In genomic region chr4:7632341-7632740, GRCh38 we compare ENCODE assay signal across 22 cellular contexts.
DNase-seq lines count a peak whose midpoint lies in the region; ATAC-seq and TF ChIP-seq lines count a peak whose summit lies in the region.
"Had no signal": no experiment of that assay in that cellular context is flagged by ENCODE, and none has a peak within 500 bp of the region (broad histone marks: within the 10 kb centered on the region; RNA-seq: fewer than 3 reads in every experiment).

No MANE protein-coding gene starts in this region.

- DNase-seq in DMS 273 (lab: John Stamatoyannopoulos, UW; ENCODE audit: unreplicated experiment) = peak; percentile 36
- no peak for DNase-seq in DMS 273 treated with DMSO at 0.1 percent for 48 hours (lab: John Stamatoyannopoulos, UW)
- peak in 3 of 5 donors; percentile 47 to 60 (median 50) for DNase-seq in heart left ventricle
- no peak for DNase-seq in right atrium auricular region (ENCODE audit: low spot score)
- no peak for DNase-seq in endothelial cell (ENCODE audit: low spot score)
- no peak for DNase-seq in NCI-H146 (lab: John Stamatoyannopoulos, UW)
- DNase-seq in A673 (ENCODE audit: low spot score) = no peak
- DNase-seq: CD8-positive, alpha-beta T cell; GDM1; GOT3; HCEC 1CT; Karpas-422; MV-4-11; NCI-H1105 treated with DMSO at 0.1 percent for 48 hours; NCI-H187 treated with DMSO at 0.1 percent for 48 hours; NCI-H2107; NCI-H2227 treated with DMSO at 0.1 percent for 48 hours; NCI-H524; NCI-H774 had no signal

- H3K36me3 Mint-ChIP-seq in endothelial cell (ENCODE audit: low read depth, unreplicated experiment) = no peaks in the 10 kb centered on the region
- H3K36me3 Mint-ChIP-seq: CD8-positive, alpha-beta T cell had no signal

- peak overlapping the region; percentile 36 for H3K27ac Mint-ChIP-seq in endothelial cell (ENCODE audit: unreplicated experiment)
- H3K27ac Mint-ChIP-seq: CD8-positive, alpha-beta T cell had no signal

- no peak overlapping the region for H3K4me3 ChIP-seq in heart left ventricle
- no peak overlapping the region for H3K4me3 ChIP-seq in right atrium auricular region
- H3K4me3 ChIP-seq in A673 (ENCODE audit: low read depth, low read length, poor library complexity, severe bottlenecking) = no peak overlapping the region
- H3K4me3 ChIP-seq: BLaER1 treated with 17β-estradiol and CSF1 and Interleukin-3, amounts not matched to agents 10 nM and 100 nM had no signal

- H3K4me1 ChIP-seq in heart left ventricle (peaks cover 0 to 33% (median 14%) of the 10 kb centered on the region in 12 donors), right atrium auricular region (peaks cover 0 to 35% of the 10 kb centered on the region in 2 donors), A673 (ENCODE audit: insufficient read depth, low read length, poor library complexity, severe bottlenecking) (no peaks in the 10 kb centered on the region)

- H3K27me3 ChIP-seq in heart left ventricle = peaks cover 0 to 21% (median 4%) of the 10 kb centered on the region in 9 donors
- no peaks in the 10 kb centered on the region for H3K27me3 ChIP-seq in right atrium auricular region
- H3K27me3 ChIP-seq in A673 (replicated peaks; ENCODE audit: insufficient read depth, low read depth, low read length, poor library complexity) = peaks cover 48% of the 10 kb centered on the region
- H3K27me3 ChIP-seq: BLaER1 treated with 17β-estradiol and CSF1 and Interleukin-3, amounts not matched to agents 10 nM and 100 nM had no signal

- H3K36me3 ChIP-seq in heart left ventricle = no peaks in the 10 kb centered on the region
- H3K36me3 ChIP-seq in right atrium auricular region = no peaks in the 10 kb centered on the region
- H3K36me3 ChIP-seq in A673 (ENCODE audit: insufficient read depth, low read length, poor library complexity, severe bottlenecking) = no peaks in the 10 kb centered on the region

- 20 to 31% (median 26%) methylated on average over 12 of the region's 12 CpGs for WGBS in heart left ventricle, 4 donors

- H3K27ac ChIP-seq in heart left ventricle = no peak overlapping the region
- H3K27ac ChIP-seq in right atrium auricular region = no peak overlapping the region
- no peak overlapping the region for H3K27ac ChIP-seq in A673 (ENCODE audit: low read depth, low read length, poor library complexity, severe bottlenecking)
- H3K27ac ChIP-seq: 22Rv1; BLaER1 treated with 17β-estradiol and CSF1 and Interleukin-3, amounts not matched to agents 10 nM and 100 nM had no signal

- CTCF ChIA-PET in A673 (lab: Charles Lee) = no interaction called here

- no TSS peak for BruUV-seq in A673 (replicated peaks; lab: Mats Ljungman, UMichigan)

- ATAC-seq in heart left ventricle (peak in 3 of 4 donors; percentile 32 to 60 (median 40)), HG02840 (IDR thresholded peaks at IDR 0.05; ENCODE audit: low FRiP score, unreplicated experiment) (no peak)
- ATAC-seq: CD8-positive, alpha-beta T cell had no signal

- POLR2A ChIA-PET in A673 (lab: Charles Lee; ENCODE audit: low non-redundant PET) = no interaction called here

- TF ChIP-seq POLR2A in heart left ventricle (IDR thresholded peaks at IDR 0.05) = no peak

- TF ChIP-seq CTCF in heart left ventricle (IDR thresholded peaks at IDR 0.05) (no peak), right atrium auricular region (IDR thresholded peaks at IDR 0.05) (no peak), endothelial cell (IDR thresholded peaks at IDR 0.05; ENCODE audit: unreplicated experiment) (no peak), A673 (conservative IDR thresholded peaks at IDR 0.05; ENCODE audit: low read depth, low read length) (no peak)

- H3K9me3 ChIP-seq in heart left ventricle (no peaks in the 10 kb centered on the region), right atrium auricular region (no peaks in the 10 kb centered on the region), A673 (ENCODE audit: low read depth, low read length, poor library complexity, severe bottlenecking) (no peaks in the 10 kb centered on the region)

- H3K9me3 Mint-ChIP-seq in endothelial cell (ENCODE audit: unreplicated experiment) = no peaks in the 10 kb centered on the region
- H3K9me3 Mint-ChIP-seq: CD8-positive, alpha-beta T cell had no signal

- no peak overlapping the region for H3K4me3 Mint-ChIP-seq in endothelial cell (ENCODE audit: unreplicated experiment)
- H3K4me3 Mint-ChIP-seq: CD8-positive, alpha-beta T cell had no signal

- intact Hi-C loops in heart left ventricle (cut with DNase I) (loop anchor here in 2 of 10 donors (5.0 kb wide), 2 partner anchors 115 to 170 kb away; no protein-coding TSS in a partner anchor), A673 (cut with micrococcal nuclease; ENCODE audit: unreplicated experiment) (no loop called here)

- peaks cover 9% of the 10 kb centered on the region for H3K4me1 Mint-ChIP-seq in endothelial cell (ENCODE audit: unreplicated experiment)

- H3K27me3 Mint-ChIP-seq in endothelial cell (ENCODE audit: unreplicated experiment) = peaks cover 2% of the 10 kb centered on the region

Comparison
In these comparisons a context has a peak if more than half of its experiments do, and no peak if none do; other contexts are left out.
1. DNase-seq: peak in DMS 273 (single experiment) and heart left ventricle (3 of 5); none in DMS 273 treated with DMSO at 0.1 percent for 48 hours (single experiment), right atrium auricular region (single experiment), endothelial cell (single experiment), NCI-H146 (single experiment) and A673 (single experiment).